Comparison of ENCODE assay signal across 1 cellular context in genomic region chr20:64261138-64261537, GRCh38.
TF ChIP-seq lines count a peak whose summit lies in the region.

No MANE protein-coding gene starts in this region.

TF ChIP-seq in GM23338, 12 proteins besides CTCF, POLR2A, EP300 and RAD21 (continued from another document):
- TF ChIP-seq ZNF462 (CRISPR knock-in tag; IDR thresholded peaks at IDR 0.05) = no peak
